In genomic region chr12:93441617-93442410, GRCh38 we compare ENCODE assay signal across 1 cellular context.
TF ChIP-seq lines count a peak whose summit lies in the region.

TSS of gene UBE2N (minus strand) at chr12:93441947. CDS start at chr12:93441884, 63 bp downstream.

TF ChIP-seq in HepG2, 621 proteins besides CTCF, POLR2A, EP300 and RAD21 (continued from another document and continues in another):
- peak; percentile 78; the same call in 1 of the 2 replicates for TF ChIP-seq NFE2L1 (CRISPR knock-in tag; IDR thresholded peaks at IDR 0.05; ENCODE audit: borderline replicate concordance)
- peak; percentile 88 for TF ChIP-seq ZNF776 (CRISPR knock-in tag; IDR thresholded peaks at IDR 0.05)
- no peak for TF ChIP-seq ZNF557 (CRISPR knock-in tag; IDR thresholded peaks at IDR 0.05)
- no peak for TF ChIP-seq LCORL (IDR thresholded peaks at IDR 0.05)
- peak; percentile 90 for TF ChIP-seq LCORL (CRISPR knock-in tag; IDR thresholded peaks at IDR 0.05)
- no peak for TF ChIP-seq ZBTB42 (CRISPR knock-in tag; IDR thresholded peaks at IDR 0.05)
- 0 out of 2 replicates have a peak, but pooled peaks have one; percentile 34 for TF ChIP-seq ZNF530 (CRISPR knock-in tag; IDR thresholded peaks at IDR 0.05; ENCODE audit: low read depth)
- TF ChIP-seq TBX2 (CRISPR knock-in tag; IDR thresholded peaks at IDR 0.05; ENCODE audit: borderline replicate concordance): peak; percentile 67; the same call in 1 of the 2 replicates
- no peak for TF ChIP-seq MEIS1 (CRISPR knock-in tag; IDR thresholded peaks at IDR 0.05; ENCODE audit: borderline replicate concordance)
- peak; percentile 81; the same call in 1 of the 2 replicates for TF ChIP-seq BCL3 (CRISPR knock-in tag; IDR thresholded peaks at IDR 0.05)
- TF ChIP-seq ZIK1 (CRISPR knock-in tag; IDR thresholded peaks at IDR 0.05; ENCODE audit: borderline replicate concordance, low read depth): peak; percentile 85; the same call in 1 of the 2 replicates
- no peak for TF ChIP-seq ZNF569 (CRISPR knock-in tag; IDR thresholded peaks at IDR 0.05; ENCODE audit: borderline replicate concordance)
- peak; percentile 97 for TF ChIP-seq GABPB1 (CRISPR knock-in tag; IDR thresholded peaks at IDR 0.05)
- peak; percentile 75; the same call in 1 of the 2 replicates for TF ChIP-seq ZNF414 (CRISPR knock-in tag; IDR thresholded peaks at IDR 0.05)
- peak; percentile 43; the same call in 1 of the 2 replicates for TF ChIP-seq KDM5A (IDR thresholded peaks at IDR 0.05; ENCODE audit: borderline replicate concordance, low read length)
- TF ChIP-seq CSRNP2 (CRISPR knock-in tag; conservative IDR thresholded peaks at IDR 0.05; ENCODE audit: low read depth): no peak
- TF ChIP-seq NR3C1 (CRISPR knock-in tag; IDR thresholded peaks at IDR 0.05): no peak
- no peak; the same call in 1 of the 2 replicates for TF ChIP-seq BORCS8-MEF2B (CRISPR knock-in tag; IDR thresholded peaks at IDR 0.05)
- peak; percentile 64; the same call in 1 of the 2 replicates for TF ChIP-seq NR0B2 (CRISPR knock-in tag; IDR thresholded peaks at IDR 0.05)
- peak; percentile 82 for TF ChIP-seq ZNF274 (CRISPR knock-in tag; IDR thresholded peaks at IDR 0.05)
- TF ChIP-seq NFE2 (CRISPR knock-in tag; IDR thresholded peaks at IDR 0.05): no peak
- 0 out of 2 replicates have a peak, but pooled peaks have one; percentile 16 for TF ChIP-seq ZNF768 (CRISPR knock-in tag; IDR thresholded peaks at IDR 0.05)
- peak; percentile 61 for TF ChIP-seq ETS1 (CRISPR knock-in tag; IDR thresholded peaks at IDR 0.05)
- TF ChIP-seq HMGXB4 (CRISPR knock-in tag; IDR thresholded peaks at IDR 0.05; ENCODE audit: borderline replicate concordance in 1 of 2, low read depth in 1 of 2): peak; percentile 70 to 76; a peak in 2 of 4 replicates
- no peak for TF ChIP-seq TBP (CRISPR knock-in tag; IDR thresholded peaks at IDR 0.05)
- TF ChIP-seq ZNF256 (CRISPR knock-in tag; conservative IDR thresholded peaks at IDR 0.05): no peak
- 0 out of 2 replicates have a peak, but pooled peaks have one; percentile 58 for TF ChIP-seq ZNF83 (CRISPR knock-in tag; IDR thresholded peaks at IDR 0.05; ENCODE audit: borderline replicate concordance)
- TF ChIP-seq RFXANK (CRISPR knock-in tag; IDR thresholded peaks at IDR 0.05): peak; percentile 77; the same call in 1 of the 2 replicates
- TF ChIP-seq ZFP1 (CRISPR knock-in tag; IDR thresholded peaks at IDR 0.05): no peak
- no peak for TF ChIP-seq ZNF234 (CRISPR knock-in tag; conservative IDR thresholded peaks at IDR 0.05)
- TF ChIP-seq RFX3 (CRISPR knock-in tag; IDR thresholded peaks at IDR 0.05): no peak
- peak; percentile 89 for TF ChIP-seq ZNF230 (CRISPR knock-in tag; IDR thresholded peaks at IDR 0.05)
- TF ChIP-seq ZNF720 (CRISPR knock-in tag; IDR thresholded peaks at IDR 0.05): no peak
- TF ChIP-seq ZNF724P (CRISPR knock-in tag; IDR thresholded peaks at IDR 0.05; ENCODE audit: borderline replicate concordance): peak; percentile 40
- peak; percentile 35 for TF ChIP-seq TAF15 (IDR thresholded peaks at IDR 0.05; ENCODE audit: low read depth, low read length, poor library complexity, severe bottlenecking)
- TF ChIP-seq ZNF10 (CRISPR knock-in tag; IDR thresholded peaks at IDR 0.05; ENCODE audit: borderline replicate concordance, low read depth): no peak
- peak; percentile 47; the same call in 1 of the 2 replicates for TF ChIP-seq ZNF850 (CRISPR knock-in tag; conservative IDR thresholded peaks at IDR 0.05)
- no peak for TF ChIP-seq ZNF572 (CRISPR knock-in tag; IDR thresholded peaks at IDR 0.05)
- no peak for TF ChIP-seq HNRNPL (IDR thresholded peaks at IDR 0.05; ENCODE audit: low read depth, low read length)
- no peak for TF ChIP-seq SOX6 (IDR thresholded peaks at IDR 0.05)
- no peak; the same call in 1 of the 2 replicates for TF ChIP-seq SOX6 (CRISPR knock-in tag; IDR thresholded peaks at IDR 0.05)
- no peak for TF ChIP-seq NCOA5 (CRISPR knock-in tag; IDR thresholded peaks at IDR 0.05)
- 0 out of 2 replicates have a peak, but pooled peaks have one; percentile 15 for TF ChIP-seq PBX3 (CRISPR knock-in tag; IDR thresholded peaks at IDR 0.05; ENCODE audit: borderline replicate concordance)
- TF ChIP-seq NFAT5 (CRISPR knock-in tag; IDR thresholded peaks at IDR 0.05): 0 out of 2 replicates have a peak, but pooled peaks have one; percentile 33
- peak; percentile 94 for TF ChIP-seq TFDP2 (CRISPR knock-in tag; IDR thresholded peaks at IDR 0.05)
- no peak for TF ChIP-seq ZNF326 (CRISPR knock-in tag; IDR thresholded peaks at IDR 0.05; ENCODE audit: borderline replicate concordance)
- TF ChIP-seq ZNF839 (CRISPR knock-in tag; IDR thresholded peaks at IDR 0.05; ENCODE audit: borderline replicate concordance): 0 out of 2 replicates have a peak, but pooled peaks have one; percentile 58
- TF ChIP-seq SUZ12 (IDR thresholded peaks at IDR 0.05; ENCODE audit: low read depth, low read length): peak; percentile 53
- TF ChIP-seq HMG20A (CRISPR knock-in tag; IDR thresholded peaks at IDR 0.05; ENCODE audit: borderline replicate concordance): no peak; the same call in 1 of the 2 replicates
- TF ChIP-seq SIX4 (CRISPR knock-in tag; IDR thresholded peaks at IDR 0.05): no peak; the same call in 1 of the 2 replicates
- no peak for TF ChIP-seq GTF2F1 (IDR thresholded peaks at IDR 0.05; ENCODE audit: low read length)
- no peak for TF ChIP-seq FOXO4 (CRISPR knock-in tag; conservative IDR thresholded peaks at IDR 0.05)
- TF ChIP-seq ZNF746 (CRISPR knock-in tag; IDR thresholded peaks at IDR 0.05): no peak
